In the genomic region with DNA sequence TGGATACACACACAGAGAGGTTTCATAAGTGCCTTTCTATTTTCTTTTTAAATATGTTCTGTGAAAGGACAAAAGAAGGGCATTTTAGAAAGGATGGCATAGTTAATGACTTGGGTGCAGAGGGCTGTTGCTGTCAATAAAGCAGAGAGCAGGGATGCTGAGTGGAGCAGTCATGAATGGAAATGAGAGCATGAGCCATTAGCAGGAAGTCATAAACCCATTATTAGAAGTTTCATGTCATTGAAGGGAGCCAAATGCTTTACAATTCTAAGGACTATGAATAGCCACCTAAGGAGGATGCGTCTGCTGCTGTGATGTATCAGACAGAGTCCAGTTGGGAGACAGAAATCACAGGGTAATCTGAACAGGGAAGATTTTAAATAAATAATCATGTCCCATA, we compare ENCODE assay signal across 9 cellular contexts. TPM values are rescaled to one million over a fixed set of nuclear protein-coding genes. Genes with fewer than 3 reads are reported as not detected.
DNase-seq lines count a peak whose midpoint lies in the region; ATAC-seq and TF ChIP-seq lines count a peak whose summit lies in the region.
"Had no signal": no experiment of that assay in that cellular context is flagged by ENCODE, and none has a peak within 500 bp of the region (broad histone marks: within the 10 kb centered on the region; RNA-seq: fewer than 3 reads in every experiment).

No MANE protein-coding gene starts in this region.

- H3K9me2 ChIP-seq in OCI-LY7 (ENCODE audit: insufficient read depth, low read length) = no peaks in the 10 kb centered on the region

- H3K27ac ChIP-seq in OCI-LY7 (ENCODE audit: low read depth, low read length, poor library complexity, severe bottlenecking) = peak overlapping the region; percentile 3

- no peaks in the 10 kb centered on the region for H4K20me1 ChIP-seq in OCI-LY7 (ENCODE audit: insufficient read depth, low read length)

- DNase-seq in DMS153 (lab: John Stamatoyannopoulos, UW) (peak; percentile 66), OCI-LY7 (ENCODE audit: low spot score) (peak; percentile 40), lung microvascular endothelial cell (ENCODE audit: low read depth in 2 of 2) (peak; percentile 3 to 8), ureter (ENCODE audit: low spot score) (no peak)
- DNase-seq in activated CD4-positive, alpha-beta memory T cell treated with anti-CD3 and anti-CD28 coated beads for 36 hours = no peak
- no peak for DNase-seq in stimulated activated CD4-positive, alpha-beta T cell treated with anti-CD3 and anti-CD28 coated beads, Interleukin-4, amount 100 ng/mL, for 1 hour

- CTCF ChIA-PET in OCI-LY7 (lab: Charles Lee; ENCODE audit: unreplicated experiment) = interaction anchor here (0.6 to 3.8 kb wide), 5 partner anchors 47 to 375 kb away, joined by 3 to 24 read pairs (median 3); a partner anchor contains a TSS
- CTCF ChIA-PET in activated CD4-positive, alpha-beta memory T cell treated with anti-CD3 and anti-CD28 coated beads for 36 hours (lab: Charles Lee) = interaction anchor here (0.6 to 6.4 kb wide), 47 partner anchors 10 to 1015 kb away, joined by 3 to 205 read pairs (median 4); a partner anchor contains a TSS

- intact Hi-C loops in OCI-LY7 (cut with micrococcal nuclease; ENCODE audit: unreplicated experiment) = loop anchor here (1.0 to 10.0 kb wide), 7 partner anchors 48 to 374 kb away; a partner anchor contains a TSS
- intact Hi-C loops in activated CD4-positive, alpha-beta memory T cell treated with anti-CD3 and anti-CD28 coated beads for 36 hours (cut with micrococcal nuclease) = loop anchor here (1.0 to 5.0 kb wide), 5 partner anchors 88 to 376 kb away; no protein-coding TSS in a partner anchor

- peak; percentile 36 for ATAC-seq in HG02885 (IDR thresholded peaks at IDR 0.05; ENCODE audit: poor library complexity, unreplicated experiment)
- ATAC-seq in activated CD4-positive, CD25-positive, alpha-beta regulatory T cell treated with anti-CD3 and anti-CD28 coated beads, Interleukin-2, amount 50 U/mL, for 24 hours = no peak

- peaks cover 20% of the 10 kb centered on the region for H3K4me1 ChIP-seq in OCI-LY7 (ENCODE audit: insufficient read depth, low read length, poor library complexity, severe bottlenecking)

- H3K4me2 ChIP-seq in OCI-LY7 (ENCODE audit: low read length) = peak overlapping the region; percentile 63

- peak overlapping the region; percentile 82 for H2AFZ ChIP-seq in OCI-LY7 (ENCODE audit: low read length)

- no peaks in the 10 kb centered on the region for H3K9me3 ChIP-seq in OCI-LY7 (ENCODE audit: low read length)
- H3K9me3 ChIP-seq: uterus had no signal

- no peak overlapping the region for H3K4me3 Mint-ChIP-seq in activated CD4-positive, alpha-beta memory T cell treated with anti-CD3 and anti-CD28 coated beads for 36 hours

- no peaks in the 10 kb centered on the region for H3K36me3 ChIP-seq in OCI-LY7 (ENCODE audit: insufficient read depth, low read length)
- H3K36me3 ChIP-seq: uterus had no signal

- BruUV-seq in OCI-LY7 (replicated peaks; lab: Mats Ljungman, UMichigan) = no TSS peak

- no peaks in the 10 kb centered on the region for H3K79me2 ChIP-seq in OCI-LY7 (ENCODE audit: insufficient read depth, low read depth, low read length)

- no peak for TF ChIP-seq CTCF in OCI-LY7 (conservative IDR thresholded peaks at IDR 0.05; ENCODE audit: low read length)

- no peak overlapping the region for H3K27ac Mint-ChIP-seq in activated CD4-positive, alpha-beta memory T cell treated with anti-CD3 and anti-CD28 coated beads for 36 hours

- POLR2A ChIA-PET in OCI-LY7 (lab: Charles Lee) = interaction anchor here (0.7 to 3.3 kb wide), 6 partner anchors 32 to 245 kb away, joined by 3 to 15 read pairs (median 5); no protein-coding TSS in a partner anchor
- POLR2A ChIA-PET in activated CD4-positive, alpha-beta memory T cell treated with anti-CD3 and anti-CD28 coated beads for 36 hours (lab: Charles Lee) = no interaction called here

- H3K27me3 Mint-ChIP-seq in activated CD4-positive, alpha-beta memory T cell treated with anti-CD3 and anti-CD28 coated beads for 36 hours = no peaks in the 10 kb centered on the region

- peak overlapping the region; percentile 6 for H3K4me3 ChIP-seq in OCI-LY7 (ENCODE audit: low read depth, low read length, poor library complexity, severe bottlenecking)
- H3K4me3 ChIP-seq: uterus had no signal

- peaks cover 8% of the 10 kb centered on the region for H3K36me3 Mint-ChIP-seq in activated CD4-positive, alpha-beta memory T cell treated with anti-CD3 and anti-CD28 coated beads for 36 hours

- H3K9me3 Mint-ChIP-seq in activated CD4-positive, alpha-beta memory T cell treated with anti-CD3 and anti-CD28 coated beads for 36 hours = no peaks in the 10 kb centered on the region

- H3K4me1 Mint-ChIP-seq in activated CD4-positive, alpha-beta memory T cell treated with anti-CD3 and anti-CD28 coated beads for 36 hours (ENCODE audit: low read depth) = peaks cover 7% of the 10 kb centered on the region

RNA-seq across cellular contexts. Expression of a gene that starts 47.7 kb away (rescaled TPM):
- total RNA-seq in OCI-LY7 (2014; rRNA removed; shearing (Covaris generic)) = 40.5 and 41.2 TPM in 2 replicates
- total RNA-seq in OCI-LY7 (2022) (47.5 and 51.0 TPM in 2 replicates), lung microvascular endothelial cell (13.9 and 28.0 TPM in 2 replicates), ureter (25.1 TPM)
- 10 to 100 TPM; 16.4 to 17.9 TPM for total RNA-seq in activated CD4-positive, alpha-beta memory T cell treated with anti-CD3 and anti-CD28 coated beads for 36 hours

Comparison
In these comparisons a context has a peak if more than half of its experiments do, and no peak if none do; other contexts are left out.
1. DNase-seq: peak in DMS153 (single experiment), OCI-LY7 (single experiment) and lung microvascular endothelial cell (2 of 2); none in activated CD4-positive, alpha-beta memory T cell treated with anti-CD3 and anti-CD28 coated beads for 36 hours (single experiment), ureter (single experiment) and stimulated activated CD4-positive, alpha-beta T cell treated with anti-CD3 and anti-CD28 coated beads, Interleukin-4, amount 100 ng/mL, for 1 hour (single experiment).